ENCODE assay signal across 27 cellular contexts in the genomic region with DNA sequence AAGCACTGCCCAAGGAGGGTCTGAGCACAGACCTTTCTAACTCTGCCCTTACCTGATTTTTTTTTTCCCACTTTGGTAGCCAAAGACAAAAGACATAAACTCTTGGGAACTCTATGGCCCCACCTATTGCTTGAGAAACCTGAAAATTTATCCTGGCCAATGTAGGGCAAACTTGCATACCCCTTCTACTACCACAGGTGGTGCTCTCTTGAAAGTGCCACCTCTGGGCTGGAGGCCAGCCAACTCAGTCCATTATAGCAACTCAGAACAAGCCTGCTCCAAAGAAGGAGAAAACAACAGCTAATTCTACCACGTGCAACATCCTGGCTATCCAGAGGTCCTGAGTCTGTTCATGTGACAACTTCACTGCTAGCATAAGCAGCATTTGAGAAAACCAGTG. TPM values are rescaled to one million over a fixed set of nuclear protein-coding genes. Genes with fewer than 3 reads are reported as not detected.
"Had no signal": no experiment of that assay in that cellular context is flagged by ENCODE, and none has a peak within 500 bp of the region (broad histone marks: within the 10 kb centered on the region; RNA-seq: fewer than 3 reads in every experiment).

No MANE protein-coding gene starts in this region.

- ATAC-seq: body of pancreas; esophagus mucosa; left lung; stimulated activated memory B cell treated with anti-CD40 and anti-IgM and Interleukin-4, amounts not matched to agents 10 μg/mL and 1 μg/mL and 100 μg/mL, for 72 hours had no signal

- H3K9me3 ChIP-seq: body of pancreas, sigmoid colon, testis had no signal

- H3K27ac ChIP-seq: body of pancreas, hepatocyte, left lung, sigmoid colon, testis, vagina had no signal

- H3K27me3 Mint-ChIP-seq: activated naive CD4-positive, alpha-beta T cell treated with anti-CD3 and anti-CD28 coated beads, Interleukin-2, amount 50 U/mL, for 24 hours; dendritic cell treated with granulocyte-macrophage colony-stimulating factor and Interleukin-4, amounts not matched to agents 40 ng/mL and 50 ng/mL, for 4 days; progenitor cell of endocrine pancreas; type B pancreatic cell had no signal

- H3K4me3 ChIP-seq: body of pancreas, hepatocyte, left lung, lung, sigmoid colon, smooth muscle cell, testis, vagina had no signal

- H2AFZ ChIP-seq: hepatocyte had no signal

- H3K4me1 ChIP-seq: body of pancreas, left lung, sigmoid colon, testis, vagina had no signal

- H3K4me2 ChIP-seq: hepatocyte, smooth muscle cell had no signal

- H3K4me3 Mint-ChIP-seq: dendritic cell treated with granulocyte-macrophage colony-stimulating factor and Interleukin-4, amounts not matched to agents 40 ng/mL and 50 ng/mL, for 4 days; natural killer cell treated with Interleukin-12 subunit alpha and Interleukin-12 subunit beta and Interleukin-15 and Interleukin-18, amount 100 ng/mL, for 72 hours; stimulated activated memory B cell treated with anti-CD40 and anti-IgM and Interleukin-4, amounts not matched to agents 10 μg/mL and 1 μg/mL and 100 μg/mL, for 72 hours; type B pancreatic cell had no signal

- H3K27ac Mint-ChIP-seq: activated naive CD4-positive, alpha-beta T cell treated with anti-CD3 and anti-CD28 coated beads, Interleukin-2, amount 50 U/mL, for 24 hours; dendritic cell treated with granulocyte-macrophage colony-stimulating factor and Interleukin-4, amounts not matched to agents 40 ng/mL and 50 ng/mL, for 4 days; natural killer cell treated with Interleukin-12 subunit alpha and Interleukin-12 subunit beta and Interleukin-15 and Interleukin-18, amount 100 ng/mL, for 72 hours; progenitor cell of endocrine pancreas; stimulated activated memory B cell treated with anti-CD40 and anti-IgM and Interleukin-4, amounts not matched to agents 10 μg/mL and 1 μg/mL and 100 μg/mL, for 72 hours; type B pancreatic cell had no signal

- H3K27me3 ChIP-seq: body of pancreas, hepatocyte, left lung, sigmoid colon, testis, vagina had no signal

- H3K36me3 Mint-ChIP-seq: type B pancreatic cell had no signal

- H3K79me2 ChIP-seq: hepatocyte had no signal

- H3K36me3 ChIP-seq: left lung, sigmoid colon, vagina had no signal

- DNase-seq: activated CD4-positive, alpha-beta T cell treated with anti-CD3 and anti-CD28 coated beads for 4 hours; activated CD4-positive, alpha-beta T cell treated with anti-CD3 and anti-CD28 coated beads, Interleukin-2, amount 50 U/mL, for 48 hours; activated CD4-positive, CD25-positive, alpha-beta regulatory T cell; activated effector memory CD4-positive, alpha-beta T cell treated with anti-CD3 and anti-CD28 coated beads, Interleukin-2, amount 50 U/mL, for 16 hours; anterior cingulate cortex; body of pancreas; effector CD4-positive, alpha-beta T cell; foreskin melanocyte; kidney glomerular epithelial cell; left lung; retina; sigmoid colon; stimulated activated CD4-positive, alpha-beta T cell treated with anti-CD3 and anti-CD28 coated beads, Interleukin-15, amount 100 ng/mL, for 24 hours; T1000; testis had no signal

- H3K4me1 Mint-ChIP-seq: stimulated activated memory B cell treated with anti-CD40 and anti-IgM and Interleukin-4, amounts not matched to agents 10 μg/mL and 1 μg/mL and 100 μg/mL, for 72 hours had no signal

RNA-seq across cellular contexts. Expression of gene ABCD2, which starts 55.7 kb away (rescaled TPM):
- total RNA-seq: osteocyte, progenitor cell of endocrine pancreas had no signal
- polyA plus RNA-seq: smooth muscle cell had no signal
